Comparison of ENCODE assay signal across 16 cellular contexts in genomic region chr3:18246336-18247060, GRCh38.
"Had no signal": no experiment of that assay in that cellular context is flagged by ENCODE, and none has a peak within 500 bp of the region (broad histone marks: within the 10 kb centered on the region; RNA-seq: fewer than 3 reads in every experiment).

No MANE protein-coding gene starts in this region.

- H3K4me3 ChIP-seq: body of pancreas, lower lobe of right lung, right atrium auricular region, skin epidermis, stomach, thoracic aorta had no signal

- H3K27me3 ChIP-seq: body of pancreas, neutrophil, right atrium auricular region, stomach had no signal

- H3K27ac ChIP-seq: body of pancreas, lower lobe of right lung, neutrophil, right atrium auricular region, skin epidermis, stomach, thoracic aorta had no signal

- H3K4me1 ChIP-seq: body of pancreas, lower lobe of right lung, right atrium auricular region, stomach had no signal

- H3K9me3 ChIP-seq: body of pancreas, lower lobe of right lung, neutrophil, right atrium auricular region, stomach, thoracic aorta had no signal

- H3K36me3 ChIP-seq: lower lobe of right lung, neutrophil, right atrium auricular region, stomach, thoracic aorta had no signal

- ATAC-seq: body of pancreas; lower lobe of right lung; naive thymus-derived CD4-positive, alpha-beta T cell had no signal

- DNase-seq: activated CD4-positive, alpha-beta memory T cell treated with anti-CD3 and anti-CD28 coated beads, Interleukin-2, amount 10 ng/mL, durations not matched to agents 7 days and 5 days; activated CD4-positive, alpha-beta T cell treated with anti-CD3 and anti-CD28 coated beads for 1 hour; activated CD8-positive, alpha-beta memory T cell treated with anti-CD3 and anti-CD28 coated beads, Interleukin-2, amount 50 U/mL, for 4 hours; activated naive CD4-positive, alpha-beta T cell treated with Interleukin-2 at 50 U/mL for 16 hours; body of pancreas; cortex of kidney; effector memory CD4-positive, alpha-beta T cell; glutamatergic neuron; lower lobe of right lung; naive thymus-derived CD4-positive, alpha-beta T cell; posterior cingulate gyrus; stomach had no signal
